8 cellular contexts compared by ENCODE assay signal in the genomic region with DNA sequence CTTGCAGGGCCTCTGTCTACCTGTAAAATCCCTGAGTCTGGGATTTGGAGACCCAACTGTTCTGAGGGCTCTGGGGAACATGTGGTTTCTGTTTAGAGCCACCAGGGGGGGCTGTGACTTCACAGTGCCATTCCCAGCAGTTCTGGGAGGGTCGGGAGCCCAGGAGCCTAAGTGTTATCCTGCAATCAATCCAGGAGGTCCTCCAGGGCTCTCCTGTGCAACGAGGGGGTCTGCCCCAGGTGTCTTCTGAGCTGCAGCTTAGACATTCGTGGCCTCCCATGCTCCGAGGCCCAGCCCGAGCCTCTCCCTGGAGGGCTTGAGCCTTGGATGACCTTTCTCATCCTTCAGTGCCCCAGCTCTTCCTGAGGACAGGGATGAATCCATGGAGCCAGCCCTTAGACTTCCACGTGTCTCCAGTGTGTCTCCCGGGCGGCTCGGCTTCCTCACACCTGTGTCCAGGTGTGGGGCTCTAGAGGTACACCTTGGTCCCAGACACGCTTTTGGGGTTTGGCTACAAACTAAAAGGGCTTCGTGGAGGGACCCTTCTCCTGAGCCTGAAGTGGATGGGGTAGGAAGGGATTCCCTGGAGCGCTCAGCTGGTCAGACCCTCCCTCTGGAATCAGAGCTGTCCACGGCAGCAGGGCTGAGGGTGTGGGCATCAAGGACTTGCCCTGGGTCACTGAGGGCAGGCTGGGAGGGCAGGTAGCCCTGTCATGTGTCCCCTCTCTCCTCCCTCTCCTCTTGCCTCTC. TPM values are rescaled to one million over a fixed set of nuclear protein-coding genes. Genes with fewer than 3 reads are reported as not detected.
A peak's percentile ranks its signal among the peaks of the same experiment; 100 is the strongest.
DNase-seq lines count a peak whose midpoint lies in the region; ATAC-seq and TF ChIP-seq lines count a peak whose summit lies in the region.

No MANE protein-coding gene starts in this region.

- DNase-seq in D341Med (ENCODE audit: low spot score) (peak; percentile 82), H7 (peak; percentile 90), NT2/D1 (ENCODE audit: low read depth, low spot score) (peak; percentile 70), brain microvascular endothelial cell (peak; percentile 38), inferior parietal cortex (ENCODE audit: extremely low spot score) (peak; percentile 72)
- DNase-seq in stimulated activated CD8-positive, alpha-beta memory T cell treated with anti-CD3 and anti-CD28 coated beads, Interleukin-12 subunit alpha, Interleukin-12 subunit beta, amount 100 ng/mL, for 1 hour (ENCODE audit: low read depth): peak; percentile 19

- in situ Hi-C loops in brain microvascular endothelial cell (cut with HindIII; ENCODE audit: low pct_ligation_motif_present, low sequenced_read_pairs): no loop called here

- TF ChIP-seq CTCF in brain microvascular endothelial cell (IDR thresholded peaks at IDR 0.05; ENCODE audit: low read depth, low read length, missing control alignments): peak; percentile 89

- H3K36me3 ChIP-seq in H7 (replicated peaks; ENCODE audit: control insufficient read depth, insufficient read depth, low read length): no peaks in the 10 kb centered on the region; the same call in 1 of the 2 replicates
- no peaks in the 10 kb centered on the region for H3K36me3 ChIP-seq in NT2/D1 (ENCODE audit: insufficient read depth, insufficient read length, low read length)
- H3K36me3 ChIP-seq in brain microvascular endothelial cell (replicated peaks): no peaks in the 10 kb centered on the region

- H3K27ac ChIP-seq in brain microvascular endothelial cell: no peak overlapping the region

- H3K4me1 ChIP-seq in NT2/D1 (ENCODE audit: insufficient read depth, insufficient read length): no peaks in the 10 kb centered on the region

- no peaks in the 10 kb centered on the region for H3K9me3 ChIP-seq in NT2/D1 (ENCODE audit: insufficient read depth, low read length)

- H3K27me3 ChIP-seq in H7 (ENCODE audit: control insufficient read depth, insufficient read depth, low read length) (no peaks in the 10 kb centered on the region), NT2/D1 (ENCODE audit: insufficient read depth, insufficient read length) (no peaks in the 10 kb centered on the region), brain microvascular endothelial cell (replicated peaks) (no peaks in the 10 kb centered on the region)

- H3K9ac ChIP-seq in NT2/D1 (ENCODE audit: insufficient read length, low read depth): no peak overlapping the region

- ATAC-seq in HG03521 (IDR thresholded peaks at IDR 0.05; ENCODE audit: unreplicated experiment) (no peak), GM21526 (IDR thresholded peaks at IDR 0.05; ENCODE audit: low FRiP score, unreplicated experiment) (no peak)

- H3K4me3 ChIP-seq in H7 (ENCODE audit: insufficient read depth, low read depth, low read length): no peak overlapping the region
- H3K4me3 ChIP-seq in NT2/D1 (ENCODE audit: insufficient read length, low read depth): no peak overlapping the region
- H3K4me3 ChIP-seq in brain microvascular endothelial cell (ENCODE audit: low read depth, low read length): no peak overlapping the region

RNA-seq across cellular contexts. Expression of a gene that starts 20.3 kb away (rescaled TPM):
- total RNA-seq in H7 (2014; rRNA removed; shearing (Covaris generic)): 1.5 and 4.7 TPM in 2 replicates

RNA-seq across cellular contexts. Expression of a gene that starts 23.4 kb away (rescaled TPM):
- total RNA-seq in H7 (2014; rRNA removed; shearing (Covaris generic)): 38.7 and 44.2 TPM in 2 replicates

RNA-seq across cellular contexts. Expression of a gene that starts 54.2 kb away (rescaled TPM):
- 196 and 207 TPM in 2 replicates for total RNA-seq in H7 (2014; rRNA removed; shearing (Covaris generic))

Comparison
In these comparisons a context has a peak if more than half of its experiments do, and no peak if none do; other contexts are left out.
1. DNase-seq: peak in every context shown above with its lines; median percentile 90 in H7; 82 in D341Med; 72 in inferior parietal cortex; 70 in NT2/D1; 38 in brain microvascular endothelial cell; 19 in stimulated activated CD8-positive, alpha-beta memory T cell treated with anti-CD3 and anti-CD28 coated beads, Interleukin-12 subunit alpha, Interleukin-12 subunit beta, amount 100 ng/mL, for 1 hour.